Comparison of ENCODE assay signal across 18 cellular contexts in genomic region chr3:108017587-108017986, GRCh38.
"Had no signal": no experiment of that assay in that cellular context is flagged by ENCODE, and none has a peak within 500 bp of the region (broad histone marks: within the 10 kb centered on the region; RNA-seq: fewer than 3 reads in every experiment).

No MANE protein-coding gene starts in this region.

- DNase-seq: cortex of kidney; dorsolateral prefrontal cortex; effector CD8-positive, alpha-beta T cell; foreskin melanocyte; heart right ventricle; hypothalamus; kidney glomerular epithelial cell; natural killer cell; posterior cingulate gyrus; spleen; stimulated activated CD4-positive, alpha-beta T cell treated with anti-CD3 and anti-CD28 coated beads, Interleukin-15, amount 100 ng/mL, for 24 hours; stimulated activated CD4-positive, alpha-beta T cell treated with anti-CD3 and anti-CD28 coated beads, Interleukin-1b, Interleukin-23, amount 100 ng/mL, for 48 hours; stimulated activated CD4-positive, alpha-beta T cell treated with anti-CD3 and anti-CD28 coated beads, Interleukin-4, amount 100 ng/mL, for 24 hours; upper lobe of right lung had no signal

- H3K27ac ChIP-seq: dorsolateral prefrontal cortex, heart right ventricle, spleen, tibial nerve, upper lobe of right lung had no signal

- H3K4me1 ChIP-seq: spleen, tibial nerve had no signal

- ATAC-seq: heart right ventricle; natural killer cell; sciatic nerve; stimulated activated memory B cell treated with anti-CD40 and anti-IgM and Interleukin-4, amounts not matched to agents 10 μg/mL and 1 μg/mL and 100 μg/mL, for 72 hours; upper lobe of right lung had no signal

- H3K9me3 ChIP-seq: heart right ventricle, spleen, tibial nerve, upper lobe of right lung had no signal

- H3K27me3 ChIP-seq: dorsolateral prefrontal cortex, heart right ventricle, spleen, tibial nerve, upper lobe of right lung had no signal

- H3K36me3 ChIP-seq: heart right ventricle, spleen, tibial nerve, upper lobe of right lung had no signal

- H3K4me3 ChIP-seq: dorsolateral prefrontal cortex, heart right ventricle, spleen, tibial nerve, upper lobe of right lung had no signal

- FAIRE-seq: islet of Langerhans had no signal
